19 cellular contexts compared by ENCODE assay signal in the genomic region with DNA sequence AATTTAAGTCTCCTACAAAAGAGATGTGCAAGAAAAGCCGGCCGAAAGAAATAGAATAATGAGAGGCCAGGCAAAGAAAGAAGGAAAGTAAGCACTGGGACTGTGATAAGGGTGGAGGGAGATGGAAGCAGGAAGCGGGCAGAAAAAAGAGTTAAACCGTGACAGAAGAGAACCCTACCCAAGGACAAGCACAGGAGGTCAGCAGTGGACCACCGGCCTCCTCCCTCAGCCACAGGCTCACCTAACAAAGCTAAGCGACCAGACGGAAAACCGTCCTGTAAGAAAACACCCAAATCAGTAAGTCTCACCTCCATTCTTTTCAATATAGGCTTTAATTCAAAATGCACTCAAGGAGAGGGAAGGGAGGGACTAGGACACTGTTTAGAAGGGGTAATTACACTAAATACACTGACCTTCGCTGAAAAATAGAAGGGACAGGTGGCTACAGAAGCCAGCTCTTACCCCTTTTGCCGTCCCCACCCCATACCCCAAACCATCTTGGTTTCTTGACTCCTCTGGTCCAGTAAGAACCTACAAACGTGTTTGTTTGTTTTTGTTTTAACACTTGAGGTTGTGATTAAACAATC. TPM values are rescaled to one million over a fixed set of nuclear protein-coding genes. Genes with fewer than 3 reads are reported as not detected.
DNase-seq lines count a peak whose midpoint lies in the region; ATAC-seq and TF ChIP-seq lines count a peak whose summit lies in the region.
"Had no signal": no experiment of that assay in that cellular context is flagged by ENCODE, and none has a peak within 500 bp of the region (broad histone marks: within the 10 kb centered on the region; RNA-seq: fewer than 3 reads in every experiment).

No MANE protein-coding gene starts in this region.

- TF ChIP-seq CTCF in GM23338 (conservative IDR thresholded peaks at IDR 0.05; ENCODE audit: low read depth in 2 of 2) (peak in 1 of 2 experiments; percentile 43; a peak in 2 of 4 replicates), gastrocnemius medialis (IDR thresholded peaks at IDR 0.05 in 4 of 5, conservative IDR thresholded peaks at IDR 0.05 in 1 of 5) (no peak)

- H4K20me1 ChIP-seq in GM23338 (replicated peaks; ENCODE audit: insufficient read depth) = no peaks in the 10 kb centered on the region

- peak overlapping the region; percentile 75 for H2AFZ ChIP-seq in GM23338

- peaks cover 0 to 5% (median 0%) of the 10 kb centered on the region in 8 donors for H3K9me3 Mint-ChIP-seq in CD4-positive, alpha-beta memory T cell
- H3K9me3 Mint-ChIP-seq in GM23338 = no peaks in the 10 kb centered on the region
- peaks cover 0 to 6% (median 0%) of the 10 kb centered on the region in 11 donors for H3K9me3 Mint-ChIP-seq in naive thymus-derived CD4-positive, alpha-beta T cell
- H3K9me3 Mint-ChIP-seq: activated T-cell treated with anti-CD3 and anti-CD28 coated beads, Interleukin-2, amount 50 U/mL, for 24 hours had no signal

- peak overlapping the region in 7 of 8 donors; percentile 19 to 85 (median 39) for H3K4me3 Mint-ChIP-seq in CD4-positive, alpha-beta memory T cell
- peak overlapping the region; percentile 57 for H3K4me3 Mint-ChIP-seq in GM23338
- H3K4me3 Mint-ChIP-seq in naive thymus-derived CD4-positive, alpha-beta T cell = peak overlapping the region; percentile 32 to 80 (median 62)
- H3K4me3 Mint-ChIP-seq: activated T-cell treated with anti-CD3 and anti-CD28 coated beads, Interleukin-2, amount 50 U/mL, for 24 hours had no signal

- POLR2A ChIA-PET in CD4-positive, alpha-beta memory T cell (lab: Charles Lee; ENCODE audit: partially characterized antibody) = no interaction called here
- POLR2A ChIA-PET in naive thymus-derived CD4-positive, alpha-beta T cell (lab: Charles Lee) = interaction anchor here (0.6 to 2.0 kb wide), 4 partner anchors 25 to 554 kb away, joined by 3 to 5 read pairs (median 3); no protein-coding TSS in a partner anchor

- H3K27me3 Mint-ChIP-seq in CD4-positive, alpha-beta memory T cell = peaks cover 45 to 60% of the 10 kb centered on the region in 2 donors
- H3K27me3 Mint-ChIP-seq in GM23338 (ENCODE audit: insufficient read depth, low read depth, poor library complexity) = peaks cover 41% of the 10 kb centered on the region
- peaks cover 43 to 76% (median 55%) of the 10 kb centered on the region in 5 donors for H3K27me3 Mint-ChIP-seq in naive thymus-derived CD4-positive, alpha-beta T cell

- CTCF ChIA-PET in CD4-positive, alpha-beta memory T cell (lab: Charles Lee; ENCODE audit: partially characterized antibody) = no interaction called here
- CTCF ChIA-PET in naive thymus-derived CD4-positive, alpha-beta T cell (lab: Charles Lee) = interaction anchor here (1.3 to 1.4 kb wide), 2 partner anchors 44 to 133 kb away, joined by 4 read pairs; no protein-coding TSS in a partner anchor

- no peak overlapping the region for H3K4me3 ChIP-seq in CD4-positive, alpha-beta memory T cell (ENCODE audit: low read length in 2 of 2)
- H3K4me3 ChIP-seq in GM23338 (peak overlapping the region; percentile 70), gastrocnemius medialis (no peak overlapping the region)
- no peak overlapping the region for H3K4me3 ChIP-seq in naive thymus-derived CD4-positive, alpha-beta T cell (ENCODE audit: low read length)

- H3K27ac ChIP-seq in CD4-positive, alpha-beta memory T cell (ENCODE audit: low read depth, low read length) = no peak overlapping the region
- H3K27ac ChIP-seq in GM23338 (ENCODE audit: low read depth) (no peak overlapping the region), cingulate gyrus (ENCODE audit: low read depth, low read length) (peak overlapping the region; percentile 81), gastrocnemius medialis (no peak overlapping the region)
- no peak overlapping the region for H3K27ac ChIP-seq in naive thymus-derived CD4-positive, alpha-beta T cell (ENCODE audit: low read depth, low read length)
- H3K27ac ChIP-seq: BLaER1, upper lobe of right lung had no signal

- H3F3A ChIP-seq in GM23338 (replicated peaks; ENCODE audit: low read depth) = peaks cover 7% of the 10 kb centered on the region; the same call in 1 of the 2 replicates

- intact Hi-C loops in CD4-positive, alpha-beta memory T cell (cut with micrococcal nuclease) = loop anchor here (2.0 to 5.0 kb wide), 3 partner anchors 19 to 555 kb away; partner anchors contain the start of gene CCDC90B
- intact Hi-C loops in naive thymus-derived CD4-positive, alpha-beta T cell (cut with micrococcal nuclease) = loop anchor here in 1 of 2 donors (2.0 kb wide), 3 partner anchors 33 to 555 kb away; partner anchors contain the start of gene CCDC90B
- intact Hi-C loops in gastrocnemius medialis (cut with DNase I; ENCODE audit: low total_unique reads) = no loop called here

- peaks cover 39% of the 10 kb centered on the region for H3K27me3 ChIP-seq in CD4-positive, alpha-beta memory T cell (ENCODE audit: insufficient read depth, low read length)
- H3K27me3 ChIP-seq in GM23338 (ENCODE audit: insufficient read depth) (peaks cover 60% of the 10 kb centered on the region), gastrocnemius medialis (peaks cover 26 to 35% (median 28%) of the 10 kb centered on the region in 3 donors)
- H3K27me3 ChIP-seq in naive thymus-derived CD4-positive, alpha-beta T cell (ENCODE audit: control insufficient read depth in 2 of 2, insufficient read depth in 2 of 2, low read length in 2 of 2) = peaks cover 4 to 8% of the 10 kb centered on the region in 2 donors

- TF ChIP-seq POLR2A in gastrocnemius medialis (IDR thresholded peaks at IDR 0.05) (no peak), GM18505 (IDR thresholded peaks at IDR 0.05; ENCODE audit: borderline replicate concordance, extremely low read depth, insufficient read depth, insufficient read length) (no peak)

- H3K4me2 ChIP-seq in GM23338 = peak overlapping the region; percentile 88

- H3K36me3 ChIP-seq in CD4-positive, alpha-beta memory T cell (ENCODE audit: insufficient read depth, low read length) = no peaks in the 10 kb centered on the region
- no peaks in the 10 kb centered on the region for H3K36me3 ChIP-seq in GM23338 (ENCODE audit: insufficient read depth)
- H3K36me3 ChIP-seq in naive thymus-derived CD4-positive, alpha-beta T cell (ENCODE audit: control insufficient read depth in 2 of 3, insufficient read depth in 3 of 3, low read length in 3 of 3) = no peaks in the 10 kb centered on the region
- H3K36me3 ChIP-seq in gastrocnemius medialis = no peaks in the 10 kb centered on the region
- H3K36me3 ChIP-seq: BLaER1, upper lobe of right lung had no signal

- peaks cover 2 to 28% (median 13%) of the 10 kb centered on the region in 4 donors for H3K4me1 Mint-ChIP-seq in CD4-positive, alpha-beta memory T cell
- peaks cover 26% of the 10 kb centered on the region for H3K4me1 Mint-ChIP-seq in GM23338
- H3K4me1 Mint-ChIP-seq in naive thymus-derived CD4-positive, alpha-beta T cell = peaks cover 8 to 31% (median 24%) of the 10 kb centered on the region in 7 donors

- ATAC-seq in GM23338 (peak; percentile 4; the same call in 2 of the 3 replicates), gastrocnemius medialis (no peak), GM18505 (IDR thresholded peaks at IDR 0.05; ENCODE audit: unreplicated experiment) (no peak)
- ATAC-seq in naive thymus-derived CD4-positive, alpha-beta T cell = no peak

- no peaks in the 10 kb centered on the region for H3K9me2 ChIP-seq in GM23338 (ENCODE audit: insufficient read depth)

- no peak for DNase-seq in CD4-positive, alpha-beta memory T cell
- DNase-seq in GM23338 (ENCODE audit: low spot score) (peak; percentile 55), gastrocnemius medialis (no peak), NCI-H526 (lab: John Stamatoyannopoulos, UW) (no peak), SK-N-DZ (ENCODE audit: low spot score) (no peak)
- DNase-seq in naive thymus-derived CD4-positive, alpha-beta T cell = no peak
- DNase-seq: activated CD4-positive, CD25-positive, alpha-beta regulatory T cell treated with anti-CD3 and anti-CD28 coated beads, Interleukin-2, amount 50 U/mL, for 72 hours; activated T-cell treated with anti-CD3 and anti-CD28 coated beads, Interleukin-2, amount 50 U/mL, for 24 hours; effector CD4-positive, alpha-beta T cell; islet precursor cell; midbrain; NCI-H2227 treated with DMSO at 0.1 percent for 48 hours; stimulated activated CD4-positive, alpha-beta T cell treated with anti-CD3 and anti-CD28 coated beads, Interleukin-1b, Interleukin-23, amount 100 ng/mL, for 48 hours; stimulated activated CD8-positive, alpha-beta memory T cell treated with anti-CD3 and anti-CD28 coated beads, Interleukin-4, amount 100 ng/mL, for 48 hours; upper lobe of right lung had no signal

- peaks cover 0 to 3% of the 10 kb centered on the region in 2 donors for H3K36me3 Mint-ChIP-seq in CD4-positive, alpha-beta memory T cell
- H3K36me3 Mint-ChIP-seq in GM23338 (ENCODE audit: low read depth) = no peaks in the 10 kb centered on the region; the same call in 2 of the 3 replicates
- H3K36me3 Mint-ChIP-seq in naive thymus-derived CD4-positive, alpha-beta T cell = peaks cover 0 to 7% (median 0%) of the 10 kb centered on the region in 5 donors

- H3K9me3 ChIP-seq in CD4-positive, alpha-beta memory T cell (ENCODE audit: control insufficient read depth in 1 of 2, low read length in 2 of 2) = no peaks in the 10 kb centered on the region
- no peaks in the 10 kb centered on the region for H3K9me3 ChIP-seq in naive thymus-derived CD4-positive, alpha-beta T cell (ENCODE audit: control insufficient read depth in 2 of 3, low read length in 3 of 3)
- no peaks in the 10 kb centered on the region for H3K9me3 ChIP-seq in gastrocnemius medialis
- H3K9me3 ChIP-seq: BLaER1, upper lobe of right lung had no signal

- no peaks in the 10 kb centered on the region for H3K79me2 ChIP-seq in GM23338 (replicated peaks; ENCODE audit: insufficient read depth)

- peaks cover 9% of the 10 kb centered on the region for H3K4me1 ChIP-seq in CD4-positive, alpha-beta memory T cell (ENCODE audit: insufficient read depth, low read length)
- H3K4me1 ChIP-seq in GM23338 (ENCODE audit: insufficient read depth) (peaks cover 30% of the 10 kb centered on the region), gastrocnemius medialis (no peaks in the 10 kb centered on the region)
- no peaks in the 10 kb centered on the region for H3K4me1 ChIP-seq in naive thymus-derived CD4-positive, alpha-beta T cell (ENCODE audit: control insufficient read depth in 2 of 2, insufficient read depth in 2 of 2, low read length in 2 of 2)
- H3K4me1 ChIP-seq: upper lobe of right lung had no signal

- in situ Hi-C loops in gastrocnemius medialis (cut with MboI; ENCODE audit: low sequenced_read_pairs in 4 of 4) = no loop called here

- H3K27ac Mint-ChIP-seq in CD4-positive, alpha-beta memory T cell = no peak overlapping the region
- H3K27ac Mint-ChIP-seq in GM23338 = no peak overlapping the region
- peak overlapping the region in 2 of 9 donors; percentile 19 to 37 for H3K27ac Mint-ChIP-seq in naive thymus-derived CD4-positive, alpha-beta T cell
- H3K27ac Mint-ChIP-seq: activated T-cell treated with anti-CD3 and anti-CD28 coated beads, Interleukin-2, amount 50 U/mL, for 24 hours had no signal

RNA-seq across cellular contexts. Expression of gene FAM181B, which starts 1.9 kb away (rescaled TPM):
- under 1 TPM in 1 of 2 experiments, not detected in 1; 0.11 TPM for total RNA-seq in CD4-positive, alpha-beta memory T cell
- polyA plus RNA-seq in CD4-positive, alpha-beta memory T cell = not detected
- total RNA-seq in GM23338 (2014; rRNA removed; shearing (Covaris generic)) = 0.87 and 1.5 TPM in 2 replicates
- polyA plus RNA-seq in GM23338 (2016; fragmentation: Nextera tagmentation; extraction: Ambion mirVana) = 0.23 and 0.36 TPM in 2 replicates
- under 1 TPM in 4 of 5 experiments, not detected in 1; 0.10 to 0.97 (median 0.40) TPM for total RNA-seq in naive thymus-derived CD4-positive, alpha-beta T cell
- polyA plus RNA-seq in naive thymus-derived CD4-positive, alpha-beta T cell = under 1 TPM in 1 of 2 donors, not detected in 1; 0.19 TPM
- total RNA-seq in gastrocnemius medialis = under 1 TPM in 2 of 4 donors, not detected in 2; 0.07 to 0.11 TPM
- polyA plus RNA-seq in SK-N-DZ (2014; cell fraction: cytosol; rRNA removed) = 0.17 and 0.58 TPM in 2 replicates
- 0.81 and 0.85 TPM in 2 replicates for polyA plus RNA-seq in SK-N-DZ (2014; cell fraction: nucleus; rRNA removed)
- total RNA-seq: fibroblast of villous mesenchyme had no signal
